ENCODE assay signal across 20 cellular contexts in genomic region chr9:4590430-4591122, GRCh38.
DNase-seq lines count a peak whose midpoint lies in the region; ATAC-seq and TF ChIP-seq lines count a peak whose summit lies in the region.
"Had no signal": no experiment of that assay in that cellular context is flagged by ENCODE, and none has a peak within 500 bp of the region (broad histone marks: within the 10 kb centered on the region; RNA-seq: fewer than 3 reads in every experiment).

No MANE protein-coding gene starts in this region.

- no peak for TF ChIP-seq CTCF in AG04450 (IDR thresholded peaks at IDR 0.05; ENCODE audit: low read depth, low read length)
- TF ChIP-seq CTCF in fibroblast of the aortic adventitia (IDR thresholded peaks at IDR 0.05; ENCODE audit: insufficient read depth, low read length), result no peak
- no peak for TF ChIP-seq CTCF in mesothelial cell of epicardium (IDR thresholded peaks at IDR 0.05; ENCODE audit: unreplicated experiment)

- H3K9me3 ChIP-seq in AG04450 (ENCODE audit: control insufficient read depth, insufficient read depth, low read length), result no peaks in the 10 kb centered on the region
- H3K9me3 ChIP-seq: A549, HAP-1, heart right ventricle, thoracic aorta had no signal

- H3K27me3 Mint-ChIP-seq in mesothelial cell of epicardium (ENCODE audit: low read depth), result no peaks in the 10 kb centered on the region
- H3K27me3 Mint-ChIP-seq: activated CD4-positive, alpha-beta memory T cell treated with anti-CD3 and anti-CD28 coated beads for 36 hours; activated naive CD4-positive, alpha-beta T cell treated with anti-CD3 and anti-CD28 coated beads, Interleukin-2, amount 50 U/mL, for 24 hours; CD4-positive, alpha-beta T cell had no signal

- peak overlapping the region; percentile 54 for H3K27ac Mint-ChIP-seq in mesothelial cell of epicardium
- H3K27ac Mint-ChIP-seq: activated CD4-positive, alpha-beta memory T cell treated with anti-CD3 and anti-CD28 coated beads for 36 hours; activated naive CD4-positive, alpha-beta T cell treated with anti-CD3 and anti-CD28 coated beads, Interleukin-2, amount 50 U/mL, for 24 hours; CD4-positive, alpha-beta T cell had no signal

- POLR2A ChIA-PET in AG04450 (lab: Yijun Ruan, JAX), result no interaction called here

- no peaks in the 10 kb centered on the region for H3K9me3 Mint-ChIP-seq in mesothelial cell of epicardium
- H3K9me3 Mint-ChIP-seq: activated CD4-positive, alpha-beta memory T cell treated with anti-CD3 and anti-CD28 coated beads for 36 hours; activated naive CD4-positive, alpha-beta T cell treated with anti-CD3 and anti-CD28 coated beads, Interleukin-2, amount 50 U/mL, for 24 hours; CD4-positive, alpha-beta T cell had no signal

- peaks cover 20% of the 10 kb centered on the region for H3K4me1 Mint-ChIP-seq in mesothelial cell of epicardium

- H3K4me3 ChIP-seq in AG04450 (ENCODE audit: low read depth, low read length), result peak overlapping the region; percentile 10; the same call in 1 of the 2 replicates
- no peak overlapping the region for H3K4me3 ChIP-seq in fibroblast of the aortic adventitia (ENCODE audit: low read depth, low read length)
- H3K4me3 ChIP-seq: A549, HAP-1, heart right ventricle, thoracic aorta had no signal

- ATAC-seq in HG02981 (IDR thresholded peaks at IDR 0.05; ENCODE audit: unreplicated experiment) (no peak), GM18861 (IDR thresholded peaks at IDR 0.05; ENCODE audit: unreplicated experiment) (no peak)
- ATAC-seq: A549; activated T-cell treated with anti-CD3 and anti-CD28 coated beads, Interleukin-2, amount 50 U/mL, for 4 hours; esophagus mucosa had no signal

- H3K27me3 ChIP-seq in AG04450 (ENCODE audit: control insufficient read depth, insufficient read depth, low read length), result no peaks in the 10 kb centered on the region
- H3K27me3 ChIP-seq: heart right ventricle had no signal

- no peaks in the 10 kb centered on the region for H3K36me3 Mint-ChIP-seq in mesothelial cell of epicardium
- H3K36me3 Mint-ChIP-seq: activated CD4-positive, alpha-beta memory T cell treated with anti-CD3 and anti-CD28 coated beads for 36 hours; activated naive CD4-positive, alpha-beta T cell treated with anti-CD3 and anti-CD28 coated beads, Interleukin-2, amount 50 U/mL, for 24 hours had no signal

- CTCF ChIA-PET in AG04450 (lab: Charles Lee), result no interaction called here

- H3K4me3 Mint-ChIP-seq in mesothelial cell of epicardium, result no peak overlapping the region
- H3K4me3 Mint-ChIP-seq: activated CD4-positive, alpha-beta memory T cell treated with anti-CD3 and anti-CD28 coated beads for 36 hours; activated naive CD4-positive, alpha-beta T cell treated with anti-CD3 and anti-CD28 coated beads, Interleukin-2, amount 50 U/mL, for 24 hours; activated T-cell treated with anti-CD3 and anti-CD28 coated beads, Interleukin-2, amount 50 U/mL, for 4 hours; CD4-positive, alpha-beta T cell had no signal

- H3K27ac ChIP-seq in AG04450 (ENCODE audit: low read depth, low read length), result no peak overlapping the region
- H3K27ac ChIP-seq: A549, heart right ventricle, thoracic aorta, WERI-Rb-1 had no signal

- DNase-seq in AG04450 (ENCODE audit: low read depth, low spot score), result peak; percentile 13
- DNase-seq in M059J (ENCODE audit: low read depth), result peak; percentile 56
- peak; percentile 20 for DNase-seq in fibroblast of the aortic adventitia (ENCODE audit: low read depth)
- DNase-seq in mesothelial cell of epicardium (ENCODE audit: low spot score in 2 of 2, unreplicated experiment in 2 of 2), result no peak
- no peak for DNase-seq in activated naive CD4-positive, alpha-beta T cell treated with anti-CD3 and anti-CD28 coated beads, Interleukin-2, amount 50 U/mL, for 16 hours
- no peak for DNase-seq in NCI-H748 (lab: John Stamatoyannopoulos, UW; ENCODE audit: unreplicated experiment)
- DNase-seq: activated CD4-positive, alpha-beta memory T cell treated with anti-CD3 and anti-CD28 coated beads for 36 hours; activated T-cell treated with anti-CD3 and anti-CD28 coated beads, Interleukin-2, amount 50 U/mL, for 4 hours; CD4-positive, alpha-beta T cell; heart right ventricle; NCI-H187 treated with DMSO at 0.1 percent for 48 hours; NCI-H446 treated with DMSO at 0.1 percent for 48 hours; WERI-Rb-1 had no signal

Comparison
In these comparisons a context has a peak if more than half of its experiments do, and no peak if none do; other contexts are left out.
1. DNase-seq: peak in AG04450 (single experiment), M059J (single experiment) and fibroblast of the aortic adventitia (single experiment); none in mesothelial cell of epicardium (0 of 2), activated naive CD4-positive, alpha-beta T cell treated with anti-CD3 and anti-CD28 coated beads, Interleukin-2, amount 50 U/mL, for 16 hours (single experiment) and NCI-H748 (single experiment).